In the genomic region with DNA sequence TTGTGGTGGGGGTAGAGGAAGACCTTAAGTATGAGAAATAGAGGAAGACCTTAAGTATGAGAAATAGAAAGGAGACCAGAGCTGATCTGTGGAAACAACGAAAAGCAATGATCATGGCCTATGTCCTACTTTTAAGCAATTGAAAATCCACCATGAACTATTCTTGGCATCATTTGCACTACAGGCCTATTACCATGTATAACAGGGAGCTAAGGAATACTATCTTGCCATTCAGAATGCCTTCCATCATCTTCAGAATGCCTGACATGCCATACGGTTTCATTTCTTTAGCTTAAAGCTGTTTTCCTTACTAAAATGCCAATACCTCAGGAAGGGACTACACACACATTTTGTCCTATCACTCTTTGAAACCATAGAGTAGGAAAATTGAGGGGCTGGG, we compare ENCODE assay signal across 29 cellular contexts.
"Had no signal": no experiment of that assay in that cellular context is flagged by ENCODE, and none has a peak within 500 bp of the region (broad histone marks: within the 10 kb centered on the region; RNA-seq: fewer than 3 reads in every experiment).

No MANE protein-coding gene starts in this region.

- DNase-seq: colonic mucosa; cortex of kidney; dermis blood vessel endothelial cell; dorsolateral prefrontal cortex; effector CD4-positive, alpha-beta T cell; effector CD8-positive, alpha-beta T cell; effector memory CD4-positive, alpha-beta T cell; effector memory CD8-positive, alpha-beta T cell; endodermal cell; erythroblast; esophagus squamous epithelium; foreskin fibroblast; foreskin keratinocyte; foreskin melanocyte; gastrocnemius medialis; glutamatergic neuron; head of caudate nucleus; heart left ventricle; heart right ventricle had no signal

- H3K4me2 ChIP-seq: hepatocyte had no signal

- H3K36me3 ChIP-seq: colonic mucosa, esophagus muscularis mucosa, esophagus squamous epithelium, gastrocnemius medialis, gastroesophageal sphincter, heart left ventricle, heart right ventricle had no signal

- H3K27ac ChIP-seq: colonic mucosa, coronary artery, dorsolateral prefrontal cortex, epithelial cell of prostate, esophagus muscularis mucosa, esophagus squamous epithelium, foreskin keratinocyte, gastrocnemius medialis, gastroesophageal sphincter, heart left ventricle, heart right ventricle, hepatocyte had no signal

- H3K4me1 ChIP-seq: colonic mucosa, esophagus muscularis mucosa, esophagus squamous epithelium, foreskin keratinocyte, gastrocnemius medialis, gastroesophageal sphincter, heart left ventricle, heart right ventricle had no signal

- H2AFZ ChIP-seq: hepatocyte had no signal

- ATAC-seq: effector memory CD8-positive, alpha-beta T cell; esophagus mucosa; foreskin keratinocyte; gastrocnemius medialis; gastroesophageal sphincter; heart left ventricle; heart right ventricle had no signal

- H3K79me2 ChIP-seq: hepatocyte had no signal

- FAIRE-seq: endometrium, endothelial cell of umbilical vein, frontal cortex had no signal

- H3K27ac Mint-ChIP-seq: dendritic cell treated with granulocyte-macrophage colony-stimulating factor and Interleukin-4, amounts not matched to agents 40 ng/mL and 50 ng/mL, for 4 days; effector memory CD8-positive, alpha-beta T cell; endodermal cell had no signal

- H3K9me3 Mint-ChIP-seq: dendritic cell treated with granulocyte-macrophage colony-stimulating factor and Interleukin-4, amounts not matched to agents 40 ng/mL and 50 ng/mL, for 4 days; effector memory CD8-positive, alpha-beta T cell; endodermal cell had no signal

- H3K4me3 Mint-ChIP-seq: dendritic cell treated with granulocyte-macrophage colony-stimulating factor and Interleukin-4, amounts not matched to agents 40 ng/mL and 50 ng/mL, for 4 days; effector memory CD8-positive, alpha-beta T cell; endodermal cell had no signal

- H3K27me3 Mint-ChIP-seq: dendritic cell treated with granulocyte-macrophage colony-stimulating factor and Interleukin-4, amounts not matched to agents 40 ng/mL and 50 ng/mL, for 4 days had no signal

- H3K4me3 ChIP-seq: colonic mucosa, coronary artery, dorsolateral prefrontal cortex, esophagus muscularis mucosa, esophagus squamous epithelium, gastrocnemius medialis, gastroesophageal sphincter, heart left ventricle, heart right ventricle, hepatocyte had no signal

- H3K27me3 ChIP-seq: colonic mucosa, esophagus muscularis mucosa, esophagus squamous epithelium, gastrocnemius medialis, gastroesophageal sphincter, hepatocyte had no signal

- H3K9me3 ChIP-seq: colonic mucosa, esophagus muscularis mucosa, esophagus squamous epithelium, gastrocnemius medialis, gastroesophageal sphincter, heart left ventricle, heart right ventricle had no signal
